ENCODE assay signal across 10 cellular contexts in the genomic region with DNA sequence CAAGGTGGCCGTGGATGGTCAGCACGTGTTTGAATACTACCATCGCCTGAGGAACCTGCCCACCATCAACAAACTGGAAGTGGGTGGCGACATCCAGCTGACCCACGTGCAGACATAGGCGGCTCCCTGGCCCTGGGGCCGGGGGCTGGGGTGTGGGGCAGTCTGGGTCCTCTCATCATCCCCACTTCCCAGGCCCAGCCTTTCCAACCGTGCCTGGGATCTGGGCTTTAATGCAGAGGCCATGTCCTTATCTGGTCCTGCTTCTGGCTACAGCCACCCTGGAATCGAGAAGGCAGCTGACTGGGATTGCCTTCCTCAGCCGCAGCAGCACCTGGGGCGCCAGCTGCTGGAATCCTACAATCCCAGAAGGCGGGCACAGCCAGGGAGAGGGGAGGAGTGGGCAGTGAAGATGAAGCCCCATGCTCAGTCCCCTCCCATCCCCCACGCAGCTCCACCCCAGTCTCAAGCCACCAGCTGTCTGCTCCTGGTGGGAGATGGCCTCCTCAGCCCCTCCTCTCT. TPM values are rescaled to one million over a fixed set of nuclear protein-coding genes. Genes with fewer than 3 reads are reported as not detected.
"Had no signal": no experiment of that assay in that cellular context is flagged by ENCODE, and none has a peak within 500 bp of the region (broad histone marks: within the 10 kb centered on the region; RNA-seq: fewer than 3 reads in every experiment).

No MANE protein-coding gene starts in this region.

RNA-seq across cellular contexts. Expression of a gene that starts 17.7 kb away (rescaled TPM):
- total RNA-seq: kidney; left ventricle myocardium inferior; mesenteric fat pad; naive thymus-derived CD8-positive, alpha-beta T cell; neural crest cell; osteoblast; subcutaneous adipose tissue; thoracic aorta; upper lobe of right lung had no signal
- polyA plus RNA-seq: naive thymus-derived CD8-positive, alpha-beta T cell; right cardiac atrium had no signal
